Comparison of ENCODE assay signal across 10 cellular contexts in the genomic region with DNA sequence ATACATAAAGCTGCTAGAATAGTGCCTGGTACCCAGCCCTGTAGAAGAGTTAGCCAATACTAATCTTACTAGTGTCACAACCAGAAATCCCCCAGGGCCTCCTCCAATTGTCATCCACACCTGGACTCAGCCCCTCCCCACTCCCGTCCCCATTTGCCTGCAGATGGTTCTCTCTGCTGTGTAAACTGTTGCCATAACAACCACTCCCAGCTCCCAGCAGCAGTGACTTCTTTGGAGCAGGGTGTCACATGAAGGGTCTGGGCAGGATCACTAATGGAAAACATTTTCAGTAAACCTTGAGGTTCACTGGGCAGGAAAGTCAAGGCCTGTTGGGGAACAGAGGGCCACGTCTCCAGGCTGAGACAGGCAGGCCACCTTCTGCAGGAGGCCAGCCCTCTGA.
DNase-seq lines count a peak whose midpoint lies in the region; ATAC-seq and TF ChIP-seq lines count a peak whose summit lies in the region.
"Had no signal": no experiment of that assay in that cellular context is flagged by ENCODE, and none has a peak within 500 bp of the region (broad histone marks: within the 10 kb centered on the region; RNA-seq: fewer than 3 reads in every experiment).

No MANE protein-coding gene starts in this region.

- no peaks in the 10 kb centered on the region for H3K9me3 Mint-ChIP-seq in activated CD4-positive, alpha-beta T cell treated with anti-CD3 and anti-CD28 coated beads, Interleukin-2, amount 10 ng/mL, durations not matched to agents 24 days and 14 days
- peaks cover 2 to 5% of the 10 kb centered on the region in 2 donors for H3K9me3 Mint-ChIP-seq in natural killer cell

- no peaks in the 10 kb centered on the region for H3K27me3 ChIP-seq in ectodermal cell (ENCODE audit: control insufficient read depth, insufficient read depth, low read length, poor library complexity, severe bottlenecking)

- no peaks in the 10 kb centered on the region for H3K36me3 Mint-ChIP-seq in activated CD4-positive, alpha-beta T cell treated with anti-CD3 and anti-CD28 coated beads, Interleukin-2, amount 10 ng/mL, durations not matched to agents 24 days and 14 days (ENCODE audit: low read depth)
- H3K36me3 Mint-ChIP-seq in natural killer cell: no peaks in the 10 kb centered on the region

- no peak overlapping the region for H3K4me3 ChIP-seq in ectodermal cell (ENCODE audit: insufficient read depth, low read depth, low read length)

- ATAC-seq in GM21825 (IDR thresholded peaks at IDR 0.05; ENCODE audit: unreplicated experiment) (no peak), natural killer cell (no peak)

- H3K4me1 ChIP-seq in ectodermal cell (ENCODE audit: control insufficient read depth, insufficient read depth, low read length): peaks cover 15% of the 10 kb centered on the region

- intact Hi-C loops in activated CD4-positive, alpha-beta T cell treated with anti-CD3 and anti-CD28 coated beads, Interleukin-2, amount 10 ng/mL, durations not matched to agents 24 days and 14 days (cut with micrococcal nuclease): no loop called here
- intact Hi-C loops in natural killer cell (cut with micrococcal nuclease): loop anchor here (5.0 kb wide), 1 partner anchor 146 kb away; no protein-coding TSS in a partner anchor

- WGBS in ectodermal cell, 2 experiments: 36 to 37% methylated on average over 2 of the region's 2 CpGs

- H3K9me3 ChIP-seq in ectodermal cell (ENCODE audit: control insufficient read depth, low read length): no peaks in the 10 kb centered on the region

- no peak overlapping the region for H3K4me3 Mint-ChIP-seq in activated CD4-positive, alpha-beta T cell treated with anti-CD3 and anti-CD28 coated beads, Interleukin-2, amount 10 ng/mL, durations not matched to agents 24 days and 14 days
- H3K4me3 Mint-ChIP-seq in natural killer cell: no peak overlapping the region
- H3K4me3 Mint-ChIP-seq: naive B cell had no signal

- peaks cover 5% of the 10 kb centered on the region for H3K27me3 Mint-ChIP-seq in activated CD4-positive, alpha-beta T cell treated with anti-CD3 and anti-CD28 coated beads, Interleukin-2, amount 10 ng/mL, durations not matched to agents 24 days and 14 days
- H3K27me3 Mint-ChIP-seq in natural killer cell (ENCODE audit: low read depth in 2 of 2): peaks cover 0 to 5% of the 10 kb centered on the region in 2 donors

- TF ChIP-seq CTCF in natural killer cell (IDR thresholded peaks at IDR 0.05): no peak

- peak overlapping the region; percentile 50 for H3K27ac ChIP-seq in ectodermal cell (ENCODE audit: insufficient read depth, low read depth, low read length, poor library complexity, severe bottlenecking)
- H3K27ac ChIP-seq: VCaP had no signal

- no peaks in the 10 kb centered on the region for H3K36me3 ChIP-seq in ectodermal cell (ENCODE audit: control insufficient read depth, insufficient read depth, low read length)

- H3K27ac Mint-ChIP-seq in activated CD4-positive, alpha-beta T cell treated with anti-CD3 and anti-CD28 coated beads, Interleukin-2, amount 10 ng/mL, durations not matched to agents 24 days and 14 days: no peak overlapping the region
- H3K27ac Mint-ChIP-seq in natural killer cell: no peak overlapping the region
- H3K27ac Mint-ChIP-seq: naive B cell had no signal

- peak; percentile 48 for DNase-seq in EH (ENCODE audit: low read depth)
- DNase-seq in NCI-H2196 treated with DMSO at 0.1 percent for 48 hours (lab: John Stamatoyannopoulos, UW; ENCODE audit: unreplicated experiment): peak; percentile 78
- peak; percentile 36 for DNase-seq in pons (ENCODE audit: low spot score)
- no peak for DNase-seq in Kasumi-1 (lab: John Stamatoyannopoulos, UW)
- no peak for DNase-seq in activated CD4-positive, alpha-beta T cell treated with anti-CD3 and anti-CD28 coated beads, Interleukin-2, amount 10 ng/mL, durations not matched to agents 24 days and 14 days
- no peak for DNase-seq in natural killer cell
- DNase-seq: naive B cell had no signal

- H3K4me1 Mint-ChIP-seq in activated CD4-positive, alpha-beta T cell treated with anti-CD3 and anti-CD28 coated beads, Interleukin-2, amount 10 ng/mL, durations not matched to agents 24 days and 14 days: no peaks in the 10 kb centered on the region
- no peaks in the 10 kb centered on the region for H3K4me1 Mint-ChIP-seq in natural killer cell

Comparison
In these comparisons a context has a peak if more than half of its experiments do, and no peak if none do; other contexts are left out.
1. DNase-seq: peak in EH (single experiment), NCI-H2196 treated with DMSO at 0.1 percent for 48 hours (single experiment) and pons (single experiment); none in Kasumi-1 (0 of 2), activated CD4-positive, alpha-beta T cell treated with anti-CD3 and anti-CD28 coated beads, Interleukin-2, amount 10 ng/mL, durations not matched to agents 24 days and 14 days (single experiment) and natural killer cell (single experiment).